13 cellular contexts compared by ENCODE assay signal in the genomic region with DNA sequence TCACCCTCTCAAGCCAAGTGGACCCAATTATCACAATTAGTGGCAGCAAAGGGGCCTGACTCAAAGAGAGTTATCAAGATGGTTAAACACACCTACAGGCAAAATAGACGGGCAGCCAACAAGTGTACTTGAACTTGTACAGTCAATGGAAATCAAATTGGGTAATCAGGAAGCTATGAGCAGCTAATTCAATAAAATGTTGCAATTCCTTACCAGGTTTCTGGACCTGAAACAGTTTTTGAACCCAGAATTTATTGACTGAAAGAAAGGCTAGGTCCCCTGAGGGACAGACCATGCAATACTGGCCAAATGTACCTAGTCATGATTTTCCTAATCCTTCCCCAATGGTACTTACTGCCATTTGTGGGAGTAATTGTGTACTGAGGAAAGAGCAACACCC.
"Had no signal": no experiment of that assay in that cellular context is flagged by ENCODE, and none has a peak within 500 bp of the region (broad histone marks: within the 10 kb centered on the region; RNA-seq: fewer than 3 reads in every experiment).

No MANE protein-coding gene starts in this region.

- ATAC-seq: effector memory CD8-positive, alpha-beta T cell; gastroesophageal sphincter; left ventricle myocardium superior; natural killer cell had no signal

- H3K36me3 ChIP-seq: esophagus muscularis mucosa, gastroesophageal sphincter, right atrium auricular region had no signal

- H3K9me3 ChIP-seq: esophagus muscularis mucosa, gastroesophageal sphincter, right atrium auricular region had no signal

- DNase-seq: effector memory CD8-positive, alpha-beta T cell; foreskin fibroblast; glutamatergic neuron; left ventricle myocardium superior; natural killer cell; posterior cingulate gyrus; stimulated activated CD4-positive, alpha-beta T cell treated with anti-CD3 and anti-CD28 coated beads, Interleukin-2, amount 100 ng/mL, for 48 hours; stimulated activated naive CD4-positive, alpha-beta T cell treated with Interleukin-2 at 50 U/mL for 16 hours had no signal

- H3K4me1 ChIP-seq: gastroesophageal sphincter, right atrium auricular region had no signal

- H3K27ac ChIP-seq: epithelial cell of prostate, esophagus muscularis mucosa, gastroesophageal sphincter, right atrium auricular region had no signal

- H3K4me3 ChIP-seq: esophagus muscularis mucosa, gastroesophageal sphincter, right atrium auricular region, smooth muscle cell had no signal

- H3K27me3 ChIP-seq: esophagus muscularis mucosa, gastroesophageal sphincter, right atrium auricular region had no signal
